ENCODE assay signal across 8 cellular contexts in genomic region chr2:130342020-130342532, GRCh38. TPM values are rescaled to one million over a fixed set of nuclear protein-coding genes. Genes with fewer than 3 reads are reported as not detected.
DNase-seq lines count a peak whose midpoint lies in the region; ATAC-seq and TF ChIP-seq lines count a peak whose summit lies in the region.

No MANE protein-coding gene starts in this region.

- H3K9me2 ChIP-seq in SK-N-SH, result no peaks in the 10 kb centered on the region

- H3K9me3 ChIP-seq in SK-N-SH (no peaks in the 10 kb centered on the region), osteoblast (ENCODE audit: low read depth, low read length) (no peaks in the 10 kb centered on the region), thoracic aorta (no peaks in the 10 kb centered on the region)

- H3K36me3 ChIP-seq in SK-N-SH (replicated peaks in 1 of 2; ENCODE audit: control insufficient read depth in 1 of 2, insufficient read depth in 2 of 2, low read length in 1 of 2) (peaks cover 23 to 41% of the 10 kb centered on the region in 2 experiments), osteoblast (ENCODE audit: insufficient read depth, low read length) (peaks cover 39% of the 10 kb centered on the region), thoracic aorta (peaks cover 35% of the 10 kb centered on the region)

- H3K27ac ChIP-seq in SK-N-SH (ENCODE audit: low read depth in 2 of 2, low read length in 1 of 2) (peak overlapping the region; percentile 94 to 97), osteoblast (ENCODE audit: low read depth, low read length) (peak overlapping the region; percentile 84), thoracic aorta (peak overlapping the region; percentile 90 to 95)

- TF ChIP-seq EP300 in SK-N-SH (IDR thresholded peaks at IDR 0.05; ENCODE audit: borderline replicate concordance in 1 of 2, low read depth in 1 of 2, low read length in 1 of 2), result no peak

- peak overlapping the region; percentile 91 for H3K9ac ChIP-seq in SK-N-SH

- peak; percentile 80 for ATAC-seq in HG02610 (IDR thresholded peaks at IDR 0.05; ENCODE audit: unreplicated experiment)
- peak; percentile 82 to 84 for ATAC-seq in activated naive CD4-positive, alpha-beta T cell treated with anti-CD3 and anti-CD28 coated beads, Interleukin-2, amount 50 U/mL, for 72 hours
- ATAC-seq in thoracic aorta (ENCODE audit: insufficient number of reproducible peaks, low FRiP score, low read depth), result peak; percentile 84

- peaks cover 31 to 39% of the 10 kb centered on the region in 2 donors for H3K36me3 Mint-ChIP-seq in activated naive CD4-positive, alpha-beta T cell treated with anti-CD3 and anti-CD28 coated beads, Interleukin-2, amount 50 U/mL, for 72 hours

- H2AFZ ChIP-seq in SK-N-SH (ENCODE audit: low read depth) (peak overlapping the region; percentile 90), osteoblast (ENCODE audit: low read length) (peak overlapping the region; percentile 100)

- POLR2A ChIA-PET in GM10248 (lab: Yijun Ruan, JAX), result interaction anchor here (0.7 to 1.7 kb wide), 6 partner anchors 11 to 85 kb away, joined by 3 to 13 read pairs (median 3); no protein-coding TSS in a partner anchor
- POLR2A ChIA-PET in SK-N-SH (lab: Yijun Ruan, JAX), result interaction anchor here (0.6 to 4.8 kb wide), 8 partner anchors 13 to 412 kb away, joined by 3 to 38 read pairs (median 13); partner anchors contain the start of genes PTPN18 and SMPD4

- H4K20me1 ChIP-seq in SK-N-SH (ENCODE audit: insufficient read depth), result peaks cover 9% of the 10 kb centered on the region; the same call in 1 of the 2 replicates
- peaks cover 3% of the 10 kb centered on the region for H4K20me1 ChIP-seq in osteoblast (ENCODE audit: insufficient read depth, low read length)

- CTCF ChIA-PET in GM10248 (lab: Yijun Ruan, JAX), result interaction anchor here (0.7 to 5.0 kb wide), 15 partner anchors 9 to 160 kb away, joined by 3 to 35 read pairs (median 5); partner anchors contain the start of genes MZT2B, PTPN18 and SMPD4
- CTCF ChIA-PET in SK-N-SH (lab: Yijun Ruan, JAX), result interaction anchor here (0.8 to 3.8 kb wide), 9 partner anchors 10 to 579 kb away, joined by 3 to 20 read pairs (median 9); partner anchors contain the start of genes MZT2B, PTPN18 and SMPD4

- H3K4me1 ChIP-seq in SK-N-SH (ENCODE audit: control insufficient read depth in 1 of 2, insufficient read depth in 2 of 2, low read depth in 1 of 2, low read length in 1 of 2), result peaks cover 13 to 19% of the 10 kb centered on the region in 2 experiments; a peak in 3 of 4 replicates
- H3K4me1 ChIP-seq in osteoblast (ENCODE audit: insufficient read depth, low read length), result peaks cover 28% of the 10 kb centered on the region
- peaks cover 7 to 16% of the 10 kb centered on the region in 2 donors for H3K4me1 ChIP-seq in thoracic aorta (ENCODE audit: control insufficient read depth in 1 of 2, low read depth in 2 of 2)

- peak overlapping the region; percentile 94 to 99 for H3K27ac Mint-ChIP-seq in activated naive CD4-positive, alpha-beta T cell treated with anti-CD3 and anti-CD28 coated beads, Interleukin-2, amount 50 U/mL, for 72 hours

- H3K9me3 Mint-ChIP-seq in activated naive CD4-positive, alpha-beta T cell treated with anti-CD3 and anti-CD28 coated beads, Interleukin-2, amount 50 U/mL, for 72 hours, result no peaks in the 10 kb centered on the region

- H3K79me2 ChIP-seq in SK-N-SH (ENCODE audit: insufficient read depth) (peaks cover 20% of the 10 kb centered on the region), osteoblast (ENCODE audit: insufficient read depth, low read length) (peaks cover 15% of the 10 kb centered on the region)

- H3K27me3 ChIP-seq in SK-N-SH (ENCODE audit: insufficient read depth) (no peaks in the 10 kb centered on the region), osteoblast (ENCODE audit: insufficient read depth, low read length) (no peaks in the 10 kb centered on the region), thoracic aorta (replicated peaks; ENCODE audit: insufficient read depth) (no peaks in the 10 kb centered on the region)

- TF ChIP-seq CTCF in GM10248 (IDR thresholded peaks at IDR 0.05; ENCODE audit: control extremely low read depth, extremely low read depth, low read depth, missing control alignments) (no peak), SK-N-SH (IDR thresholded peaks at IDR 0.05) (no peak), osteoblast (IDR thresholded peaks at IDR 0.05; ENCODE audit: extremely low read depth, low read depth, low read length) (no peak), thoracic aorta (IDR thresholded peaks at IDR 0.05) (no peak)

- H3K4me3 ChIP-seq in SK-N-SH (ENCODE audit: low read depth in 2 of 2, low read length in 1 of 2) (peak overlapping the region; percentile 86 to 94), osteoblast (ENCODE audit: insufficient read depth, low read length) (peak overlapping the region; percentile 89), thoracic aorta (peak overlapping the region; percentile 75)

- H3F3A ChIP-seq in SK-N-SH (replicated peaks; ENCODE audit: insufficient read depth), result peaks cover 17% of the 10 kb centered on the region

- H3K4me2 ChIP-seq in SK-N-SH, result peak overlapping the region; percentile 97
- H3K4me2 ChIP-seq in osteoblast (ENCODE audit: insufficient read depth, low read length), result peak overlapping the region; percentile 98

- DNase-seq in GM10248 (ENCODE audit: extremely low spot score) (peak; percentile 93), NCI-H1092 (lab: John Stamatoyannopoulos, UW) (peak; percentile 79), SK-N-SH (peak; percentile 91), glomerular visceral epithelial cell (ENCODE audit: extremely low spot score) (peak; percentile 95), osteoblast (ENCODE audit: insufficient read length, low spot score, missing footprints) (peak; percentile 99), thoracic aorta (ENCODE audit: low spot score) (peak; percentile 66)
- peak; percentile 79 to 89 for DNase-seq in activated naive CD4-positive, alpha-beta T cell treated with anti-CD3 and anti-CD28 coated beads, Interleukin-2, amount 50 U/mL, for 72 hours (ENCODE audit: low spot score in 2 of 2)

- under 1% methylated on average over 24 of the region's 24 CpGs for WGBS in SK-N-SH (ENCODE audit: low lambda C conversion rate)

- no peak for TF ChIP-seq RAD21 in SK-N-SH (IDR thresholded peaks at IDR 0.05; ENCODE audit: low read length)

TF ChIP-seq in SK-N-SH, 30 proteins besides CTCF, POLR2A, EP300 and RAD21 (continues in another document):
- no peak for TF ChIP-seq RXRA (IDR thresholded peaks at IDR 0.05; ENCODE audit: borderline replicate concordance, low read depth)
- TF ChIP-seq SIN3A (IDR thresholded peaks at IDR 0.05; ENCODE audit: borderline replicate concordance, low read depth, low read length), result no peak
- no peak for TF ChIP-seq EZH2phosphoT487 (IDR thresholded peaks at IDR 0.05; ENCODE audit: borderline replicate concordance, low read depth)
- TF ChIP-seq ELF1 (IDR thresholded peaks at IDR 0.05), result 0 out of 2 replicates have a peak, but pooled peaks have one; percentile 32
- no peak for TF ChIP-seq MEF2A (IDR thresholded peaks at IDR 0.05; ENCODE audit: borderline replicate concordance, low read depth)
- TF ChIP-seq RFX5 (IDR thresholded peaks at IDR 0.05; ENCODE audit: low read length), result no peak
- no peak for TF ChIP-seq NRF1 (IDR thresholded peaks at IDR 0.05; ENCODE audit: low read depth, low read length)
- TF ChIP-seq FOXM1 (IDR thresholded peaks at IDR 0.05; ENCODE audit: low read depth), result no peak
- TF ChIP-seq GATA2 (CRISPR knock-in tag; IDR thresholded peaks at IDR 0.05), result no peak
- TF ChIP-seq IRF3 (IDR thresholded peaks at IDR 0.05; ENCODE audit: low read depth, low read length), result no peak
- TF ChIP-seq NFIC (IDR thresholded peaks at IDR 0.05; ENCODE audit: borderline replicate concordance), result no peak
- TF ChIP-seq USF2 (IDR thresholded peaks at IDR 0.05; ENCODE audit: borderline replicate concordance, low read depth, low read length), result no peak
- no peak for TF ChIP-seq MAX (IDR thresholded peaks at IDR 0.05; ENCODE audit: low read depth)
- TF ChIP-seq JUND (IDR thresholded peaks at IDR 0.05), result no peak
- no peak for TF ChIP-seq TEAD4 (IDR thresholded peaks at IDR 0.05; ENCODE audit: borderline replicate concordance, insufficient read depth)
- no peak for TF ChIP-seq SMC3 (IDR thresholded peaks at IDR 0.05; ENCODE audit: low read depth, low read length)
- TF ChIP-seq RCOR1 (IDR thresholded peaks at IDR 0.05; ENCODE audit: low read length), result no peak

RNA-seq across cellular contexts. Expression of gene IMP4, which starts 0.6 kb away (rescaled TPM):
- 247 and 252 TPM in 2 replicates for polyA plus RNA-seq in SK-N-SH (2012; rRNA removed)
- 119 and 157 TPM in 2 replicates for polyA plus RNA-seq in SK-N-SH (2012; cell fraction: cytosol; rRNA removed)
- polyA plus RNA-seq in SK-N-SH (2012; cell fraction: nucleus; rRNA removed), result 491 and 516 TPM in 2 replicates
- total RNA-seq in activated naive CD4-positive, alpha-beta T cell treated with anti-CD3 and anti-CD28 coated beads, Interleukin-2, amount 50 U/mL, for 72 hours, result 100 to 1,000 TPM in 1 of 2 donors, 10 to 100 TPM in 1; 91.0 to 106 TPM
- total RNA-seq in osteoblast (54.8 and 55.7 TPM in 2 replicates), thoracic aorta (100 to 1,000 TPM in 1 of 2 donors, 10 to 100 TPM in 1; 67.4 to 166 TPM)

RNA-seq across cellular contexts. Expression of gene PTPN18, which starts 13.8 kb away (rescaled TPM):
- polyA plus RNA-seq in SK-N-SH (2012; rRNA removed), result 30.4 and 31.7 TPM in 2 replicates
- 15.8 and 19.8 TPM in 2 replicates for polyA plus RNA-seq in SK-N-SH (2012; cell fraction: cytosol; rRNA removed)
- polyA plus RNA-seq in SK-N-SH (2012; cell fraction: nucleus; rRNA removed), result 144 and 155 TPM in 2 replicates
- total RNA-seq in activated naive CD4-positive, alpha-beta T cell treated with anti-CD3 and anti-CD28 coated beads, Interleukin-2, amount 50 U/mL, for 72 hours, result 10 to 100 TPM; 28.3 to 62.1 TPM
- 28.6 and 29.0 TPM in 2 replicates for total RNA-seq in osteoblast
- total RNA-seq in thoracic aorta, result 10 to 100 TPM; 79.2 to 93.3 TPM

Comparison
In these comparisons a context has a peak if more than half of its experiments do, and no peak if none do; other contexts are left out.
1. Peak in every context shown above with its lines: DNase-seq, ATAC-seq, H3K4me3 ChIP-seq and H3K27ac ChIP-seq.